31 cellular contexts compared by ENCODE assay signal in genomic region chr13:54184576-54184975, GRCh38.
"Had no signal": no experiment of that assay in that cellular context is flagged by ENCODE, and none has a peak within 500 bp of the region (broad histone marks: within the 10 kb centered on the region; RNA-seq: fewer than 3 reads in every experiment).

No MANE protein-coding gene starts in this region.

- H3K9me3 ChIP-seq: breast epithelium, Peyer's patch, SJSA1 had no signal

- H3K4me3 ChIP-seq: breast epithelium, K562, Peyer's patch, SJSA1 had no signal

- H3K36me3 ChIP-seq: breast epithelium, Peyer's patch, SJSA1 had no signal

- DNase-seq: activated B cell treated with CpG ODN at 0.5 μM for 24 hours; activated CD4-positive, alpha-beta T cell treated with anti-CD3 and anti-CD28 coated beads for 1 hour; activated CD4-positive, alpha-beta T cell treated with anti-CD3 and anti-CD28 coated beads, Interleukin-2, amount 10 ng/mL, durations not matched to agents 24 days and 14 days; activated CD4-positive, alpha-beta T cell treated with anti-CD3 and anti-CD28 coated beads, Interleukin-2, amount 50 U/mL, for 48 hours; activated CD8-positive, alpha-beta memory T cell treated with anti-CD3 and anti-CD28 coated beads, Interleukin-2, amount 10 ng/mL, durations not matched to agents 7 days and 5 days; activated effector memory CD4-positive, alpha-beta T cell treated with Interleukin-2 at 50 U/mL for 16 hours; activated naive CD4-positive, alpha-beta T cell; activated T-cell treated with anti-CD3 and anti-CD28 coated beads, Interleukin-2, amount 50 U/mL, for 24 hours; aorta; Karpas-422; MM.1S; NCI-H1105; NCI-H1694; NCI-H2029; NCI-H2107; NCI-H2171 treated with DMSO at 0.1 percent for 48 hours; NCI-H345; NCI-H510A; NCI-H526 treated with DMSO at 0.1 percent for 48 hours; NK-92 treated with Interleukin-12 subunit alpha and Interleukin-12 subunit beta, amount 100 ng/mL, for 24 hours; Peyer's patch; Right ventricle myocardium superior; T-helper 9 cell had no signal

- H3K27me3 ChIP-seq: breast epithelium, Peyer's patch, SJSA1 had no signal

- ATAC-seq: activated CD8-positive, alpha-beta memory T cell treated with anti-CD3 and anti-CD28 coated beads, Interleukin-2, amount 10 ng/mL, durations not matched to agents 7 days and 5 days; K562; SK-N-SH treated with all-trans-retinoic acid at 6 μM for 48 hours had no signal

- H3K27ac Mint-ChIP-seq: activated B cell treated with CpG ODN at 0.5 μM for 24 hours; activated CD4-positive, alpha-beta T cell treated with anti-CD3 and anti-CD28 coated beads, Interleukin-2, amount 10 ng/mL, durations not matched to agents 24 days and 14 days; activated CD8-positive, alpha-beta memory T cell treated with anti-CD3 and anti-CD28 coated beads, Interleukin-2, amount 10 ng/mL, durations not matched to agents 7 days and 5 days; activated naive CD4-positive, alpha-beta T cell treated with anti-CD3 and anti-CD28 coated beads, Interleukin-2, amount 50 U/mL, for 24 hours; activated T-cell treated with anti-CD3 and anti-CD28 coated beads, Interleukin-2, amount 50 U/mL, for 24 hours; activated T-helper 1 cell treated with anti-CD3 and anti-CD28 coated beads, Interleukin-12 subunit alpha, Interleukin-12 subunit beta, Interleukin-2, Interleukin-4 antibody, amounts not matched to agents 30 ng/mL and 10 ng/mL and 1 ng/mL, durations not matched to agents 14 hours and 24 hours and 36 hours; T-helper 1 cell treated with Interleukin-12 subunit alpha and Interleukin-12 subunit beta and Interleukin-4 antibody, amounts not matched to agents 30 μg/mL and 1 μg/mL, for 36 hours had no signal

- H3K27me3 Mint-ChIP-seq: activated B cell treated with CpG ODN at 0.5 μM for 24 hours; activated CD4-positive, alpha-beta T cell treated with anti-CD3 and anti-CD28 coated beads, Interleukin-2, amount 10 ng/mL, durations not matched to agents 24 days and 14 days; activated CD8-positive, alpha-beta memory T cell treated with anti-CD3 and anti-CD28 coated beads, Interleukin-2, amount 10 ng/mL, durations not matched to agents 7 days and 5 days; activated naive CD4-positive, alpha-beta T cell treated with anti-CD3 and anti-CD28 coated beads, Interleukin-2, amount 50 U/mL, for 24 hours; activated T-cell treated with anti-CD3 and anti-CD28 coated beads, Interleukin-2, amount 50 U/mL, for 24 hours had no signal

- H3K4me1 Mint-ChIP-seq: activated B cell treated with CpG ODN at 0.5 μM for 24 hours; activated CD4-positive, alpha-beta T cell treated with anti-CD3 and anti-CD28 coated beads, Interleukin-2, amount 10 ng/mL, durations not matched to agents 24 days and 14 days; activated CD8-positive, alpha-beta memory T cell treated with anti-CD3 and anti-CD28 coated beads, Interleukin-2, amount 10 ng/mL, durations not matched to agents 7 days and 5 days; activated naive CD4-positive, alpha-beta T cell treated with anti-CD3 and anti-CD28 coated beads, Interleukin-2, amount 50 U/mL, for 24 hours had no signal

- H3K27ac ChIP-seq: breast epithelium, Peyer's patch, RWPE1, SJSA1 had no signal

- H3K36me3 Mint-ChIP-seq: activated CD8-positive, alpha-beta memory T cell treated with anti-CD3 and anti-CD28 coated beads, Interleukin-2, amount 10 ng/mL, durations not matched to agents 7 days and 5 days; activated naive CD4-positive, alpha-beta T cell treated with anti-CD3 and anti-CD28 coated beads, Interleukin-2, amount 50 U/mL, for 24 hours had no signal

- H3K4me3 Mint-ChIP-seq: activated B cell treated with CpG ODN at 0.5 μM for 24 hours; activated CD4-positive, alpha-beta T cell treated with anti-CD3 and anti-CD28 coated beads, Interleukin-2, amount 10 ng/mL, durations not matched to agents 24 days and 14 days; activated CD8-positive, alpha-beta memory T cell treated with anti-CD3 and anti-CD28 coated beads, Interleukin-2, amount 10 ng/mL, durations not matched to agents 7 days and 5 days; activated naive CD4-positive, alpha-beta T cell treated with anti-CD3 and anti-CD28 coated beads, Interleukin-2, amount 50 U/mL, for 24 hours; activated T-cell treated with anti-CD3 and anti-CD28 coated beads, Interleukin-2, amount 50 U/mL, for 24 hours; activated T-helper 1 cell treated with anti-CD3 and anti-CD28 coated beads, Interleukin-12 subunit alpha, Interleukin-12 subunit beta, Interleukin-2, Interleukin-4 antibody, amounts not matched to agents 30 ng/mL and 10 ng/mL and 1 ng/mL, durations not matched to agents 14 hours and 24 hours and 36 hours; T-helper 1 cell treated with Interleukin-12 subunit alpha and Interleukin-12 subunit beta and Interleukin-4 antibody, amounts not matched to agents 30 μg/mL and 1 μg/mL, for 36 hours had no signal

- H3K4me1 ChIP-seq: breast epithelium, Peyer's patch, SJSA1 had no signal
